23 cellular contexts compared by ENCODE assay signal in the genomic region with DNA sequence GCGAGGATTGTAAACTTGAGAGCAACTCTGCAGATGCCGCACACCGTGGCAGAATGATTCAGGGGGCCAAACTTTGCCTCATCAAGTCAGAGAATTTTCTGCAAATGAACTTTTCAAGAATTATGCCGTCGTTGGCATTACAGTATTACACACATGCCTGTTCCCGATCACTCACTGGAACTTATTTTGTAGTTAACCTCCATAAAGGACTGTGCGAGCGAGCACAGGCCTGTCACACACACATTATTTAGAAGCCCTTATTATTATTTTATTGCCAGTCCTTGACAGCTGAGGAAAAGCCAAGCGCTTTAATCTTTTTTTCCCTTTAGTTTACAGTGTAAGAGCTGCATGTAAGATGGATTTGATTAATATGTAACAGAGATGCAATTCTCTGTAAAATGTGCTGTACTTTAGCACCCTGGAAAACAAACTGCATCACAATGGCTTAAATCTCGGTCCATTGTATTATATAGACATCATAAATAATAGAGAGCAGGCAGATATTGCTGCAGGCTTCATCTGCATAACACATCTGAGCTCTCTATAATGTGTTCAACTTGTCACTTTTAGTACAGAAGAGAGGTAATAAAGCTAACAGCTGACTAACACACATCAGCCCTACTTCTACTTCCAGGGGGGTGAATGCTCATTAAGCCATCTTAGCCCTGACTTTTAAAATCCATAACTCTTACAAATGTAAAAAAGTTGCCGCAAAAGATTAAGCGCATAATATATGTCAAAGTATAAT.
"Had no signal": no experiment of that assay in that cellular context is flagged by ENCODE, and none has a peak within 500 bp of the region (broad histone marks: within the 10 kb centered on the region; RNA-seq: fewer than 3 reads in every experiment).

No MANE protein-coding gene starts in this region.

- H3K9me3 ChIP-seq: ascending aorta, breast epithelium, esophagus muscularis mucosa, neutrophil, pancreas, thyroid gland had no signal

- H3K27ac Mint-ChIP-seq: activated T-cell treated with anti-CD3 and anti-CD28 coated beads, Interleukin-2, amount 50 U/mL, for 72 hours had no signal

- H3K27me3 Mint-ChIP-seq: naive B cell had no signal

- FAIRE-seq: endothelial cell of umbilical vein, pancreas had no signal

- H3K36me3 ChIP-seq: ascending aorta, breast epithelium, esophagus muscularis mucosa, left ventricle myocardium inferior, neutrophil, pancreas, thyroid gland had no signal

- H3K4me1 ChIP-seq: ascending aorta, breast epithelium, left ventricle myocardium inferior, pancreas, thyroid gland had no signal

- H3K27ac ChIP-seq: ascending aorta, breast epithelium, esophagus muscularis mucosa, left ventricle myocardium inferior, neutrophil, pancreas, thyroid gland, VCaP had no signal

- H3K27me3 ChIP-seq: ascending aorta, breast epithelium, esophagus muscularis mucosa, neutrophil, pancreas, thyroid gland had no signal

- H3K4me3 ChIP-seq: ascending aorta, breast epithelium, esophagus muscularis mucosa, left ventricle myocardium inferior, pancreas, thyroid gland had no signal

- H3K4me3 Mint-ChIP-seq: activated T-cell treated with anti-CD3 and anti-CD28 coated beads, Interleukin-2, amount 50 U/mL, for 72 hours; naive B cell had no signal

- DNase-seq: activated CD4-positive, alpha-beta T cell treated with anti-CD3 and anti-CD28 coated beads, Interleukin-2, amount 50 U/mL, for 1 hour; activated CD4-positive, CD25-positive, alpha-beta regulatory T cell treated with anti-CD3 and anti-CD28 coated beads, Interleukin-2, amount 50 U/mL, for 72 hours; activated CD8-positive, alpha-beta memory T cell treated with anti-CD3 and anti-CD28 coated beads, Interleukin-2, amount 50 U/mL, for 48 hours; activated effector memory CD4-positive, alpha-beta T cell treated with anti-CD3 and anti-CD28 coated beads, Interleukin-2, amount 50 U/mL, for 16 hours; activated naive CD4-positive, alpha-beta T cell treated with anti-CD3 and anti-CD28 coated beads, Interleukin-2, amount 50 U/mL, for 16 hours; activated T-cell treated with anti-CD3 and anti-CD28 coated beads, Interleukin-2, amount 50 U/mL, for 72 hours; cortex of kidney; effector CD4-positive, alpha-beta T cell; islet precursor cell; left ventricle myocardium inferior; naive B cell; pancreas; stimulated activated CD4-positive, alpha-beta T cell treated with anti-CD3 and anti-CD28 coated beads, Interleukin-1b, Interleukin-23, amount 100 ng/mL, for 48 hours; stimulated activated CD8-positive, alpha-beta memory T cell treated with anti-CD3 and anti-CD28 coated beads, Interleukin-4, amount 100 ng/mL, for 48 hours; stimulated activated naive CD4-positive, alpha-beta T cell treated with Interleukin-2 at 50 U/mL for 16 hours; T-helper 2 cell; thyroid gland had no signal

- ATAC-seq: activated T-cell treated with anti-CD3 and anti-CD28 coated beads, Interleukin-2, amount 50 U/mL, for 72 hours; pancreas had no signal
